In the genomic region with DNA sequence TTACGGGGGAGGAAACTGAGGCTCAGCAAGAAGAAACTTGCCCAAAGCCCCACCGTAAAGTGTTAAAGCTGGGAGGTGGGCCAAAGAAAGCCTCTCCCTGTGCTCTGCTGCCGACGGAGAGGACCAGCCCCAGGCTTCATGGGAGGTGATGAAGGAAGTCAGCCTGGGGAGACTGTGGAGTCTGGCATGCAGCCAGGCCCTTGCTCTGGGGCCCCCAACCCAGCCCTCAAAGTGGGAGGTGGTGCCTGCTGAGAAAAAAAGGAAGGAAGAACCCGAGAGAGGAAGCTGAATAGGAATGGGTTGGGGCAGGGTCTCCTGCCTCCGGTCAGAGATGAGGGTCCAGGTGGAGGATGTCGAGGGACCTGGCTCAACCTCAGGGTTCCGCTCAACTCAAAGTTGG, we compare ENCODE assay signal across 1 cellular context.
TF ChIP-seq lines count a peak whose summit lies in the region.

No MANE protein-coding gene starts in this region.

TF ChIP-seq in H1, 55 proteins besides CTCF, POLR2A, EP300 and RAD21 (continued from another document):
- TF ChIP-seq CBX5 (IDR thresholded peaks at IDR 0.05; ENCODE audit: low read depth, low read length) (no peak), POLR2AphosphoS5 (IDR thresholded peaks at IDR 0.05; ENCODE audit: low read depth, low read length) (no peak; the same call in 1 of the 2 replicates), FOSL1 (IDR thresholded peaks at IDR 0.05; ENCODE audit: insufficient read depth, low read depth, low read length) (no peak), ZNF274 (IDR thresholded peaks at IDR 0.05; ENCODE audit: borderline replicate concordance, extremely low read depth, low read length) (no peak), HDAC6 (IDR thresholded peaks at IDR 0.05; ENCODE audit: low read depth, low read length) (no peak), KDM1A (IDR thresholded peaks at IDR 0.05; ENCODE audit: borderline replicate concordance, low read length) (no peak), KDM5A (IDR thresholded peaks at IDR 0.05; ENCODE audit: low read length) (no peak), SIX5 (IDR thresholded peaks at IDR 0.05; ENCODE audit: low read depth, low read length) (no peak), EZH2 (IDR thresholded peaks at IDR 0.05; ENCODE audit: low read depth, low read length, severe bottlenecking) (no peak)
